In genomic region chr3:27681249-27681748, GRCh38 we compare ENCODE assay signal across 1 cellular context.
TF ChIP-seq lines count a peak whose summit lies in the region.

No MANE protein-coding gene starts in this region.

TF ChIP-seq in K562, 482 proteins besides CTCF, POLR2A, EP300 and RAD21 (continued from another document):
- TF ChIP-seq HNRNPLL (IDR thresholded peaks at IDR 0.05; ENCODE audit: low read depth, low read length, poor library complexity, severe bottlenecking) = no peak
- TF ChIP-seq ZNF384 (IDR thresholded peaks at IDR 0.05; ENCODE audit: low read depth, low read length) = peak; percentile 98
- TF ChIP-seq ATF1 (CRISPR knock-in tag; IDR thresholded peaks at IDR 0.05) = no peak
- peak; percentile 78 for TF ChIP-seq ATF1 (tag; IDR thresholded peaks at IDR 0.05)
- no peak for TF ChIP-seq POLR2G (IDR thresholded peaks at IDR 0.05; ENCODE audit: low read depth, low read length)
- peak; percentile 45; the same call in 1 of the 2 replicates for TF ChIP-seq CREB1 (IDR thresholded peaks at IDR 0.05)
- TF ChIP-seq CREB1 (CRISPR knock-in tag; IDR thresholded peaks at IDR 0.05) = no peak
- TF ChIP-seq CEBPG (CRISPR knock-in tag; IDR thresholded peaks at IDR 0.05) = no peak
- peak; percentile 22 to 64; a peak in 2 of 4 replicates for TF ChIP-seq CEBPG (tag; conservative IDR thresholded peaks at IDR 0.05 in 1 of 2, IDR thresholded peaks at IDR 0.05 in 1 of 2)
- TF ChIP-seq RAD51 (IDR thresholded peaks at IDR 0.05; ENCODE audit: borderline replicate concordance, low read depth) = peak; percentile 55; the same call in 1 of the 2 replicates
- TF ChIP-seq, protein P1, sequence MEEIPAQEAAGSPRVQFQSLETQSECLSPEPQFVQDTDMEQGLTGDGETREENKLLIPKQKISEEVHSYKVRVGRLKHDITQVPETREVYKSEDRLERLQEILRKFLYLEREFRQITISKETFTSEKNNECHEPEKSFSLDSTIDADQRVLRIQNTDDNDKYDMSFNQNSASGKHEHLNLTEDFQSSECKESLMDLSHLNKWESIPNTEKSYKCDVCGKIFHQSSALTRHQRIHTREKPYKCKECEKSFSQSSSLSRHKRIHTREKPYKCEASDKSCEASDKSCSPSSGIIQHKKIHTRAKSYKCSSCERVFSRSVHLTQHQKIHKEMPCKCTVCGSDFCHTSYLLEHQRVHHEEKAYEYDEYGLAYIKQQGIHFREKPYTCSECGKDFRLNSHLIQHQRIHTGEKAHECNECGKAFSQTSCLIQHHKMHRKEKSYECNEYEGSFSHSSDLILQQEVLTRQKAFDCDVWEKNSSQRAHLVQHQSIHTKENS (CRISPR knock-in tag; IDR thresholded peaks at IDR 0.05) = no peak
- peak; percentile 56 for TF ChIP-seq USF2 (CRISPR knock-in tag; IDR thresholded peaks at IDR 0.05)
- TF ChIP-seq CREM (IDR thresholded peaks at IDR 0.05; ENCODE audit: low read depth) = 0 out of 2 replicates have a peak, but pooled peaks have one; percentile 22
- TF ChIP-seq TFE3 (CRISPR knock-in tag; IDR thresholded peaks at IDR 0.05) = peak; percentile 93
- TF ChIP-seq ATF7 (IDR thresholded peaks at IDR 0.05) = 0 out of 2 replicates have a peak, but pooled peaks have one; percentile 12
